Comparison of ENCODE assay signal across 18 cellular contexts in the genomic region with DNA sequence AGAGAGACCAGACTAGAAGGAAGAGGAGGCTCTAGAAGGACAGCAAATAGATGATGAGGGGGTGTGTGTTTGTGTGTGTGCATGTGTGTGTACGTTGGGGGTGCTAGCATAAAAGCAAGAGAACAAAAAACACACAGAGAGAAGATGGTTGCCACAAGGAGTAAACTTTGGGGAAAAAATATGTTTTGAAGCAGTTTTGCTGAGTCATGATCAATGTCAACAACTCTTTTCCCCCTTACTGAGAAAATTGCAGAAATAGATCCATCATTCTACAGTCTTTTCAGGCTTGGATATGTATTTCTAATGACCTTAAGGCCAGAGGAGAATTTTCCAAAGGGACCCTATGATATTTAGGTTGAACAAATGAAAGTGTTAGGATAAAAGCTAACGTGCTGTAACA.
DNase-seq lines count a peak whose midpoint lies in the region; ATAC-seq and TF ChIP-seq lines count a peak whose summit lies in the region.
"Had no signal": no experiment of that assay in that cellular context is flagged by ENCODE, and none has a peak within 500 bp of the region (broad histone marks: within the 10 kb centered on the region; RNA-seq: fewer than 3 reads in every experiment).

No MANE protein-coding gene starts in this region.

- no peak for ATAC-seq in activated naive CD8-positive, alpha-beta T cell treated with anti-CD3 and anti-CD28 coated beads, Interleukin-2, amount 10 ng/mL, durations not matched to agents 7 days and 5 days (ENCODE audit: low read depth)
- no peak for ATAC-seq in activated naive CD8-positive, alpha-beta T cell treated with anti-CD3 and anti-CD28 coated beads, Interleukin-2, amount 50 U/mL, for 24 hours
- ATAC-seq in right cardiac atrium (no peak), HG02610 (IDR thresholded peaks at IDR 0.05; ENCODE audit: unreplicated experiment) (no peak), psoas muscle (no peak)

- intact Hi-C loops in Calu3 (cut with micrococcal nuclease; ENCODE audit: unreplicated experiment) (no loop called here), PC-9 (cut with micrococcal nuclease; ENCODE audit: unreplicated experiment) (no loop called here), right cardiac atrium (cut with DNase I) (no loop called here), psoas muscle (cut with DNase I) (no loop called here)

- no peaks in the 10 kb centered on the region for H3K4me1 Mint-ChIP-seq in activated naive CD8-positive, alpha-beta T cell treated with anti-CD3 and anti-CD28 coated beads, Interleukin-2, amount 10 ng/mL, durations not matched to agents 7 days and 5 days
- H3K4me1 Mint-ChIP-seq in activated naive CD8-positive, alpha-beta T cell treated with anti-CD3 and anti-CD28 coated beads, Interleukin-2, amount 50 U/mL, for 24 hours, result no peaks in the 10 kb centered on the region
- peaks cover 1% of the 10 kb centered on the region for H3K4me1 Mint-ChIP-seq in Calu3 (ENCODE audit: low read depth, unreplicated experiment)
- H3K4me1 Mint-ChIP-seq: B cell had no signal

- H3K27me3 Mint-ChIP-seq in activated naive CD8-positive, alpha-beta T cell treated with anti-CD3 and anti-CD28 coated beads, Interleukin-2, amount 10 ng/mL, durations not matched to agents 7 days and 5 days, result peaks cover 6% of the 10 kb centered on the region
- peaks cover 2% of the 10 kb centered on the region for H3K27me3 Mint-ChIP-seq in activated naive CD8-positive, alpha-beta T cell treated with anti-CD3 and anti-CD28 coated beads, Interleukin-2, amount 50 U/mL, for 24 hours
- peaks cover 23% of the 10 kb centered on the region for H3K27me3 Mint-ChIP-seq in Calu3 (ENCODE audit: unreplicated experiment)
- H3K27me3 Mint-ChIP-seq: B cell; CD4-positive, alpha-beta T cell had no signal

- no peak overlapping the region for H3K4me3 Mint-ChIP-seq in activated naive CD8-positive, alpha-beta T cell treated with anti-CD3 and anti-CD28 coated beads, Interleukin-2, amount 10 ng/mL, durations not matched to agents 7 days and 5 days
- H3K4me3 Mint-ChIP-seq in activated naive CD8-positive, alpha-beta T cell treated with anti-CD3 and anti-CD28 coated beads, Interleukin-2, amount 50 U/mL, for 24 hours, result no peak overlapping the region
- H3K4me3 Mint-ChIP-seq in Calu3 (ENCODE audit: low read depth, unreplicated experiment), result no peak overlapping the region
- H3K4me3 Mint-ChIP-seq: B cell; CD4-positive, alpha-beta T cell; H9 had no signal

- POLR2A ChIA-PET in activated naive CD8-positive, alpha-beta T cell treated with anti-CD3 and anti-CD28 coated beads, Interleukin-2, amount 10 ng/mL, durations not matched to agents 7 days and 5 days (lab: Charles Lee), result no interaction called here
- POLR2A ChIA-PET in PC-9 (lab: Charles Lee; ENCODE audit: unreplicated experiment), result no interaction called here

- no peak overlapping the region for H3K4me3 ChIP-seq in PC-9
- no peak overlapping the region for H3K4me3 ChIP-seq in right cardiac atrium (ENCODE audit: low read length)
- H3K4me3 ChIP-seq in psoas muscle, result no peak overlapping the region

- H3K4me1 ChIP-seq in PC-9 (replicated peaks; ENCODE audit: insufficient read depth) (peaks cover under 1% of the 10 kb centered on the region; the same call in 1 of the 2 replicates), right cardiac atrium (ENCODE audit: control insufficient read depth, insufficient read depth, low read length) (no peaks in the 10 kb centered on the region), psoas muscle (no peaks in the 10 kb centered on the region)

- BruUV-seq in Calu3 (replicated peaks; lab: Mats Ljungman, UMichigan), result no TSS peak
- BruUV-seq in PC-9 (replicated peaks; lab: Mats Ljungman, UMichigan), result no TSS peak

- H3F3A ChIP-seq in PC-9 (ENCODE audit: insufficient read depth, low read depth), result no peaks in the 10 kb centered on the region

- H3K36me3 ChIP-seq in PC-9 (ENCODE audit: low read depth) (no peaks in the 10 kb centered on the region), psoas muscle (ENCODE audit: insufficient read depth in 1 of 2, low read depth in 1 of 2) (no peaks in the 10 kb centered on the region)

- H3K79me2 ChIP-seq in PC-9 (ENCODE audit: low read depth), result no peaks in the 10 kb centered on the region

- peaks cover 4% of the 10 kb centered on the region for H3K9me3 Mint-ChIP-seq in activated naive CD8-positive, alpha-beta T cell treated with anti-CD3 and anti-CD28 coated beads, Interleukin-2, amount 10 ng/mL, durations not matched to agents 7 days and 5 days
- no peaks in the 10 kb centered on the region for H3K9me3 Mint-ChIP-seq in activated naive CD8-positive, alpha-beta T cell treated with anti-CD3 and anti-CD28 coated beads, Interleukin-2, amount 50 U/mL, for 24 hours
- peaks cover 5% of the 10 kb centered on the region for H3K9me3 Mint-ChIP-seq in Calu3 (ENCODE audit: low read depth, unreplicated experiment)
- H3K9me3 Mint-ChIP-seq: CD4-positive, alpha-beta T cell had no signal

- H3K27me3 ChIP-seq in PC-9 (ENCODE audit: insufficient read depth, low read depth) (no peaks in the 10 kb centered on the region), right cardiac atrium (ENCODE audit: control insufficient read depth, insufficient read depth) (no peaks in the 10 kb centered on the region), psoas muscle (ENCODE audit: insufficient read depth in 3 of 3, low read length in 2 of 3) (no peaks in the 10 kb centered on the region)

- H3K27ac Mint-ChIP-seq in activated naive CD8-positive, alpha-beta T cell treated with anti-CD3 and anti-CD28 coated beads, Interleukin-2, amount 10 ng/mL, durations not matched to agents 7 days and 5 days, result peak overlapping the region; percentile 36
- no peak overlapping the region for H3K27ac Mint-ChIP-seq in activated naive CD8-positive, alpha-beta T cell treated with anti-CD3 and anti-CD28 coated beads, Interleukin-2, amount 50 U/mL, for 24 hours
- peak overlapping the region; percentile 44 for H3K27ac Mint-ChIP-seq in Calu3 (ENCODE audit: unreplicated experiment)
- H3K27ac Mint-ChIP-seq: B cell; CD4-positive, alpha-beta T cell; H9 had no signal

- H3K4me2 ChIP-seq in PC-9, result no peak overlapping the region

- H3K9me2 ChIP-seq in PC-9 (ENCODE audit: insufficient read depth), result no peaks in the 10 kb centered on the region

- DNase-seq in activated naive CD8-positive, alpha-beta T cell treated with anti-CD3 and anti-CD28 coated beads, Interleukin-2, amount 10 ng/mL, durations not matched to agents 7 days and 5 days, result no peak
- DNase-seq in activated naive CD8-positive, alpha-beta T cell treated with anti-CD3 and anti-CD28 coated beads, Interleukin-2, amount 50 U/mL, for 24 hours, result no peak
- no peak for DNase-seq in Calu3
- no peak for DNase-seq in PC-9
- DNase-seq in right cardiac atrium, result no peak
- DNase-seq in psoas muscle, result no peak
- DNase-seq: 8988T; CD4-positive, alpha-beta T cell; DMS 273 treated with DMSO at 0.1 percent for 48 hours; DMS79; GDM1; GOT3; H9; Karpas-422; KBM-7 had no signal

- CTCF ChIA-PET in Calu3 (lab: Charles Lee), result no interaction called here
- CTCF ChIA-PET in PC-9 (lab: Charles Lee), result no interaction called here

- H3K27ac ChIP-seq in PC-9 (no peak overlapping the region), right cardiac atrium (ENCODE audit: low read length) (no peak overlapping the region), psoas muscle (no peak overlapping the region)
- H3K27ac ChIP-seq: C4-2B had no signal

- H4K20me1 ChIP-seq in PC-9 (ENCODE audit: insufficient read depth), result no peaks in the 10 kb centered on the region

- 0 out of 2 replicates have a peak overlapping the region, but pooled peaks have one; percentile 22 for H2AFZ ChIP-seq in PC-9

- no peaks in the 10 kb centered on the region for H3K36me3 Mint-ChIP-seq in activated naive CD8-positive, alpha-beta T cell treated with anti-CD3 and anti-CD28 coated beads, Interleukin-2, amount 10 ng/mL, durations not matched to agents 7 days and 5 days
- no peaks in the 10 kb centered on the region for H3K36me3 Mint-ChIP-seq in activated naive CD8-positive, alpha-beta T cell treated with anti-CD3 and anti-CD28 coated beads, Interleukin-2, amount 50 U/mL, for 24 hours (ENCODE audit: low read depth)
- no peaks in the 10 kb centered on the region for H3K36me3 Mint-ChIP-seq in Calu3 (ENCODE audit: insufficient read depth, unreplicated experiment)

- no peak for TF ChIP-seq CTCF in Calu3 (IDR thresholded peaks at IDR 0.05; ENCODE audit: unreplicated experiment)
- no peak for TF ChIP-seq CTCF in PC-9 (conservative IDR thresholded peaks at IDR 0.05)
- TF ChIP-seq CTCF in psoas muscle (IDR thresholded peaks at IDR 0.05), result no peak

- WGBS in right cardiac atrium, result 84% methylated on average over 2 of the region's 2 CpGs
- 57 to 90% (median 72%) methylated on average over 2 of the region's 2 CpGs for WGBS in psoas muscle, 3 donors

- H3K9me3 ChIP-seq in PC-9 (ENCODE audit: insufficient read depth, low read depth) (no peaks in the 10 kb centered on the region), right cardiac atrium (ENCODE audit: control insufficient read depth, low read length) (no peaks in the 10 kb centered on the region), psoas muscle (no peaks in the 10 kb centered on the region)
